In the genomic region with DNA sequence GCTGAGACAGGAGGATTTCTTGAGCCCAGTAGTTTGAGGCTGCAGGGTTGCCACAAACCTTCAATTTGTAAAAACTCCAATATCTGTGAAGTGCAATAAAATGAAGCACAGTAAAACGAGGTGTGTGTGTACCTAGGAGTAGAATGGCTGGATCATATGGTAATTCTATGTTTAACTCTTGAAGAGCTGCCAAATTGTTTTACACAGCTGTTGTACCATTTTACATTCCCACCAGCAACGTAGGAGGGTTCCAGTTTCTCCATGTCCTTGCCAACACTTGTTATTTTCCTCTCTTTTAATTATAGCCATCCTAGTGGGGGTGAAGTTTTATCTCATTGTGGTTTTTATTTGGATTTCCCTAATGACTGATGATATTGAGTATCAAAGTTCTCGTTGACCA, we compare ENCODE assay signal across 27 cellular contexts.
"Had no signal": no experiment of that assay in that cellular context is flagged by ENCODE, and none has a peak within 500 bp of the region (broad histone marks: within the 10 kb centered on the region; RNA-seq: fewer than 3 reads in every experiment).

No MANE protein-coding gene starts in this region.

- FAIRE-seq: TTC549 had no signal

- H3K9ac ChIP-seq: SK-N-SH had no signal

- H3K4me3 ChIP-seq: PC-9, SJSA1 had no signal

- H3K27ac ChIP-seq: brain microvascular endothelial cell, PC-9, SJSA1 had no signal

- DNase-seq: activated CD4-positive, alpha-beta T cell treated with anti-CD3 and anti-CD28 coated beads for 36 hours; activated CD4-positive, alpha-beta T cell treated with anti-CD3 and anti-CD28 coated beads, Interleukin-2, amount 10 ng/mL, durations not matched to agents 7 days and 5 days; activated CD4-positive, alpha-beta T cell treated with anti-CD3 and anti-CD28 coated beads, Interleukin-2, amount 50 U/mL, for 48 hours; activated CD8-positive, alpha-beta T cell treated with anti-CD3 and anti-CD28 coated beads, Interleukin-2, amount 10 ng/mL, durations not matched to agents 7 days and 5 days; activated naive CD4-positive, alpha-beta T cell treated with anti-CD3 and anti-CD28 coated beads, Interleukin-2, amount 10 ng/mL, durations not matched to agents 7 days and 5 days; activated naive CD8-positive, alpha-beta T cell treated with anti-CD3 and anti-CD28 coated beads, Interleukin-2, amount 50 U/mL, for 24 hours; activated T-cell treated with anti-CD3 and anti-CD28 coated beads, Interleukin-2, amount 50 U/mL, for 4 hours; anterior cingulate cortex; brain microvascular endothelial cell; central memory CD4-positive, alpha-beta T cell; Karpas-422; KBM-7; NCI-H1105; NCI-H1417 treated with DMSO at 0.1 percent for 48 hours; NCI-H1930; NCI-H2081 treated with DMSO at 0.1 percent for 48 hours; NCI-H226; NCI-H524 treated with DMSO at 0.1 percent for 48 hours; NCI-H748 treated with DMSO at 0.1 percent for 48 hours; NK-92 treated with Interleukin-12 subunit alpha and Interleukin-12 subunit beta, amount 100 ng/mL, for 24 hours; PC-9; SHP77; SK-N-SH had no signal

- H3K9me3 ChIP-seq: SJSA1 had no signal

- H3K27me3 ChIP-seq: brain microvascular endothelial cell, SJSA1 had no signal

- H2AFZ ChIP-seq: PC-9 had no signal

- H3K4me2 ChIP-seq: PC-9, SK-N-SH had no signal

- ATAC-seq: activated CD4-positive, alpha-beta T cell treated with anti-CD3 and anti-CD28 coated beads for 36 hours; activated CD4-positive, CD25-positive, alpha-beta regulatory T cell treated with anti-CD3 and anti-CD28 coated beads, Interleukin-2, amount 50 U/mL, for 24 hours; activated CD8-positive, alpha-beta T cell treated with anti-CD3 and anti-CD28 coated beads, Interleukin-2, amount 10 ng/mL, durations not matched to agents 7 days and 5 days; activated naive CD8-positive, alpha-beta T cell treated with anti-CD3 and anti-CD28 coated beads, Interleukin-2, amount 50 U/mL, for 24 hours; activated T-cell treated with anti-CD3 and anti-CD28 coated beads, Interleukin-2, amount 50 U/mL, for 4 hours; WTC11 had no signal
